8 cellular contexts compared by ENCODE assay signal in the genomic region with DNA sequence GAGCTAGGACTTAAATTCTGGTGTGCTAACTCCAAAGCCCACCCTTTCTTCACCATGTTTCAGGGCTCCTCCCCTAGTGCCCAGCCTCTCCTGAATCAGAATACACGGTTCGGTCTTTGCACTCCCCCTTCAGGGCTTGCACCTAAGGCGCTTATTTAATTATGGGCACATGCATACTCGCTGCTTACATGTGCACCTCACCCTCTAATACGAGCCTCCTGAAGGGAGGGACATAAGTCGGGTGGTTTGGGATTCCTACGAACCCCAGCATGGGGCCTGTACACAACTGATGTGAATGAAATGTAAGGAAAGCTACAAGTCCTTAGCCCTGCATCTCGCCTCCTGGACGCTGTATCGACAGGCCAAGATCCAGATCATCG. TPM values are rescaled to one million over a fixed set of nuclear protein-coding genes. Genes with fewer than 3 reads are reported as not detected.
DNase-seq lines count a peak whose midpoint lies in the region; ATAC-seq and TF ChIP-seq lines count a peak whose summit lies in the region.

No MANE protein-coding gene starts in this region.

- peak; percentile 11 for ATAC-seq in GM21528 (IDR thresholded peaks at IDR 0.05; ENCODE audit: low FRiP score, unreplicated experiment)
- no peak for ATAC-seq in HG03095 (IDR thresholded peaks at IDR 0.05; ENCODE audit: unreplicated experiment)

- H3K4me1 ChIP-seq in effector memory CD4-positive, alpha-beta T cell (ENCODE audit: control insufficient read depth, insufficient read depth, low read length, poor library complexity, severe bottlenecking), result peaks cover 9% of the 10 kb centered on the region
- peaks cover 5% of the 10 kb centered on the region for H3K4me1 ChIP-seq in mucosa of stomach (ENCODE audit: control insufficient read depth, insufficient read depth, low read length)

- peak overlapping the region; percentile 38 for H3K9ac ChIP-seq in mucosa of stomach (ENCODE audit: low read length)

- peak overlapping the region; percentile 17 for H3K27ac ChIP-seq in C4-2B
- H3K27ac ChIP-seq in effector memory CD4-positive, alpha-beta T cell (ENCODE audit: insufficient read depth, low read length, poor library complexity, severe bottlenecking), result peak overlapping the region; percentile 64

- H3K4me3 ChIP-seq in effector memory CD4-positive, alpha-beta T cell (ENCODE audit: insufficient read depth, low read depth, low read length, poor library complexity, severe bottlenecking), result peak overlapping the region; percentile 7
- H3K4me3 ChIP-seq in mucosa of stomach (ENCODE audit: low read length), result peak overlapping the region; percentile 40

- H3K9me3 ChIP-seq in effector memory CD4-positive, alpha-beta T cell (ENCODE audit: control insufficient read depth, low read length), result no peaks in the 10 kb centered on the region
- no peaks in the 10 kb centered on the region for H3K9me3 ChIP-seq in mucosa of stomach (ENCODE audit: control insufficient read depth, low read length)

- DNase-seq in RPMI7951 (ENCODE audit: low read depth) (peak; percentile 33), NCI-H1930 (lab: John Stamatoyannopoulos, UW) (no peak), NOMO-1 treated with dmso at 0.1 percent for 144 hours (lab: John Stamatoyannopoulos, UW; ENCODE audit: unreplicated experiment) (no peak)
- DNase-seq in effector memory CD4-positive, alpha-beta T cell, result no peak

- H3K27me3 ChIP-seq in effector memory CD4-positive, alpha-beta T cell (replicated peaks; ENCODE audit: control insufficient read depth, insufficient read depth, low read length, poor library complexity, severe bottlenecking), result peaks cover 5% of the 10 kb centered on the region
- H3K27me3 ChIP-seq in mucosa of stomach (ENCODE audit: control insufficient read depth, insufficient read depth, low read length), result no peaks in the 10 kb centered on the region

- H3K36me3 ChIP-seq in effector memory CD4-positive, alpha-beta T cell (ENCODE audit: control insufficient read depth, insufficient read depth, low read length), result no peaks in the 10 kb centered on the region
- no peaks in the 10 kb centered on the region for H3K36me3 ChIP-seq in mucosa of stomach (ENCODE audit: control insufficient read depth, insufficient read depth, low read length)

- no peak for TF ChIP-seq CTCF in C4-2B (conservative IDR thresholded peaks at IDR 0.05)

RNA-seq across cellular contexts. Expression of a gene that starts 0.4 kb away (rescaled TPM):
- 16.1 and 20.5 TPM in 2 replicates for total RNA-seq in RPMI7951 (2014; rRNA removed; shearing (Covaris generic))

RNA-seq across cellular contexts. Expression of a gene that starts 5.9 kb away (rescaled TPM):
- 6.1 and 6.3 TPM in 2 replicates for total RNA-seq in RPMI7951 (2014; rRNA removed; shearing (Covaris generic))

RNA-seq across cellular contexts. Expression of a gene that starts 7.5 kb away (rescaled TPM):
- not detected in 2 replicates for total RNA-seq in RPMI7951 (2014; rRNA removed; shearing (Covaris generic))

RNA-seq across cellular contexts. Expression of a gene that starts 46.9 kb away (rescaled TPM):
- 0.48 TPM in 1 of 2 replicates, not detected in the other for total RNA-seq in RPMI7951 (2014; rRNA removed; shearing (Covaris generic))
